In the genomic region with DNA sequence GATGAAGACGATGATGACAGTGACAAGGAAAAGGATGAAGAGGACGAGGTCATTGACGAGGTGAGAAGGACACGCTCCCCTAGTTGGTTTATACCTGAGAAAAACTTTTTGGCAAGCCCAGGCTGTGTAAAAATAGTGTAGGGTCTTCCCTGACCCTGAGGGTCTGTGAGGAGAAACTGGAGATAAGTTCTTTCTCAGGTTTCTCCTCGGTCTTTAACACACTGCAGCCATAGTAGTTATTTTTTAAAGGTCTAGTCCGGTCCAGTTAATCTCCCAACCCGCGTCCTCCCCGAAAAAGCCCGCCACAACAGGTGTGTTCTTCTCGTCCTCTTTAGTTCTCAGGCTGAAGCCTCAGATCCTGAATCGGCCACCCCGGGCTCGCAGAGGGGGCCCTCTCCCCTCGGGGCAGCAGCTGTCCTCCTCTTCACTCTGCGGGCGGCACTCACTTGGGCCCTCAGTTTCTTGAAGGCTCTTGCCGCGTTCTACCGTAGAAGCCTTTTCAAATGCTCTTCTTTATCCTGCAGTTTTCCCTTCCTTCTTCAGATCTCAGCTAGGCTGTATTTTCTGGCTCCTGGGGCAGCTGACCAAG, we compare ENCODE assay signal across 1 cellular context.
TF ChIP-seq lines count a peak whose summit lies in the region.

No MANE protein-coding gene starts in this region.

TF ChIP-seq in GM12878, 131 proteins besides CTCF, POLR2A, EP300 and RAD21:
- TF ChIP-seq, protein P1, sequence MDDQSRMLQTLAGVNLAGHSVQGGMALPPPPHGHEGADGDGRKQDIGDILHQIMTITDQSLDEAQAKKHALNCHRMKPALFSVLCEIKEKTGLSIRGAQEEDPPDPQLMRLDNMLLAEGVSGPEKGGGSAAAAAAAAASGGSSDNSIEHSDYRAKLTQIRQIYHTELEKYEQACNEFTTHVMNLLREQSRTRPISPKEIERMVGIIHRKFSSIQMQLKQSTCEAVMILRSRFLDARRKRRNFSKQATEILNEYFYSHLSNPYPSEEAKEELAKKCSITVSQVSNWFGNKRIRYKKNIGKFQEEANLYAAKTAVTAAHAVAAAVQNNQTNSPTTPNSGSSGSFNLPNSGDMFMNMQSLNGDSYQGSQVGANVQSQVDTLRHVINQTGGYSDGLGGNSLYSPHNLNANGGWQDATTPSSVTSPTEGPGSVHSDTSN (IDR thresholded peaks at IDR 0.05; ENCODE audit: insufficient replicate concordance, low read depth, low read length), result no peak
- TF ChIP-seq TBL1XR1 (IDR thresholded peaks at IDR 0.05; ENCODE audit: low read depth, low read length) (no peak), SREBF2 (IDR thresholded peaks at IDR 0.05; ENCODE audit: low read length) (no peak), TAF1 (IDR thresholded peaks at IDR 0.05; ENCODE audit: borderline replicate concordance, low read depth, low read length) (no peak), EED (IDR thresholded peaks at IDR 0.05; ENCODE audit: low read depth) (no peak), ZNF622 (IDR thresholded peaks at IDR 0.05) (no peak), BCL11A (IDR thresholded peaks at IDR 0.05; ENCODE audit: low read depth, low read length) (no peak), POLR2AphosphoS5 (IDR thresholded peaks at IDR 0.05; ENCODE audit: low read length) (no peak), RBBP5 (conservative IDR thresholded peaks at IDR 0.05) (0 out of 2 replicates have a peak, but pooled peaks have one; percentile 72), RB1 (IDR thresholded peaks at IDR 0.05; ENCODE audit: borderline replicate concordance) (0 out of 2 replicates have a peak, but pooled peaks have one; percentile 33), GABPA (IDR thresholded peaks at IDR 0.05; ENCODE audit: low read depth) (no peak), TCF3 (IDR thresholded peaks at IDR 0.05; ENCODE audit: borderline replicate concordance, insufficient read depth, low read depth, low read length) (no peak), ESRRA (IDR thresholded peaks at IDR 0.05; ENCODE audit: low read length) (no peak), BACH1 (IDR thresholded peaks at IDR 0.05; ENCODE audit: borderline replicate concordance) (no peak), YBX1 (IDR thresholded peaks at IDR 0.05) (no peak), ETV6 (conservative IDR thresholded peaks at IDR 0.05 in 1 of 2, IDR thresholded peaks at IDR 0.05 in 1 of 2; ENCODE audit: borderline replicate concordance in 1 of 2, low read depth in 1 of 2) (no peak), RCOR1 (conservative IDR thresholded peaks at IDR 0.05; ENCODE audit: low read depth, low read length) (no peak), NFYA (IDR thresholded peaks at IDR 0.05; ENCODE audit: borderline replicate concordance, low read depth, low read length) (no peak), NR2C2 (IDR thresholded peaks at IDR 0.05; ENCODE audit: borderline replicate concordance, control insufficient read depth, insufficient read length, low read depth) (no peak), TARDBP (IDR thresholded peaks at IDR 0.05; ENCODE audit: borderline replicate concordance) (0 out of 2 replicates have a peak, but pooled peaks have one; percentile 2), MYB (IDR thresholded peaks at IDR 0.05; ENCODE audit: borderline replicate concordance, low read depth, low read length) (no peak), MEF2A (IDR thresholded peaks at IDR 0.05; ENCODE audit: insufficient read depth, low read depth, low read length) (no peak)
- TF ChIP-seq, protein P2, sequence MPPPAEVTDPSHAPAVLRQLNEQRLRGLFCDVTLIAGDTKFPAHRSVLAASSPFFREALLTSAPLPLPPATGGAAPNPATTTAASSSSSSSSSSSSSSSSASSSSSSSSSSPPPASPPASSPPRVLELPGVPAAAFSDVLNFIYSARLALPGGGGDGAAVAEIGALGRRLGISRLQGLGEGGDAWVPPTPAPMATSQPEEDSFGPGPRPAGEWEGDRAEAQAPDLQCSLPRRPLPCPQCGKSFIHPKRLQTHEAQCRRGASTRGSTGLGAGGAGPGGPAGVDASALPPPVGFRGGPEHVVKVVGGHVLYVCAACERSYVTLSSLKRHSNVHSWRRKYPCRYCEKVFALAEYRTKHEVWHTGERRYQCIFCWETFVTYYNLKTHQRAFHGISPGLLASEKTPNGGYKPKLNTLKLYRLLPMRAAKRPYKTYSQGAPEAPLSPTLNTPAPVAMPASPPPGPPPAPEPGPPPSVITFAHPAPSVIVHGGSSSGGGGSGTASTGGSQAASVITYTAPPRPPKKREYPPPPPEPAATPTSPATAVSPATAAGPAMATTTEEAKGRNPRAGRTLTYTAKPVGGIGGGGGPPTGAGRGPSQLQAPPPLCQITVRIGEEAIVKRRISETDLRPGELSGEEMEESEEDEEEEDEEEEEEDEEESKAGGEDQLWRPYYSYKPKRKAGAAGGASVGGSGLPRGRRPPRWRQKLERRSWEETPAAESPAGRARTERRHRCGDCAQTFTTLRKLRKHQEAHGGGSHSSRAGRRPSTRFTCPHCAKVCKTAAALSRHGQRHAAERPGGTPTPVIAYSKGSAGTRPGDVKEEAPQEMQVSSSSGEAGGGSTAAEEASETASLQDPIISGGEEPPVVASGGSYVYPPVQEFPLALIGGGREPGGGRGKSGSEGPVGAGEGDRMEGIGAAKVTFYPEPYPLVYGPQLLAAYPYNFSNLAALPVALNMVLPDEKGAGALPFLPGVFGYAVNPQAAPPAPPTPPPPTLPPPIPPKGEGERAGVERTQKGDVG (CRISPR knock-in tag; IDR thresholded peaks at IDR 0.05), result no peak
- TF ChIP-seq, protein P3, sequence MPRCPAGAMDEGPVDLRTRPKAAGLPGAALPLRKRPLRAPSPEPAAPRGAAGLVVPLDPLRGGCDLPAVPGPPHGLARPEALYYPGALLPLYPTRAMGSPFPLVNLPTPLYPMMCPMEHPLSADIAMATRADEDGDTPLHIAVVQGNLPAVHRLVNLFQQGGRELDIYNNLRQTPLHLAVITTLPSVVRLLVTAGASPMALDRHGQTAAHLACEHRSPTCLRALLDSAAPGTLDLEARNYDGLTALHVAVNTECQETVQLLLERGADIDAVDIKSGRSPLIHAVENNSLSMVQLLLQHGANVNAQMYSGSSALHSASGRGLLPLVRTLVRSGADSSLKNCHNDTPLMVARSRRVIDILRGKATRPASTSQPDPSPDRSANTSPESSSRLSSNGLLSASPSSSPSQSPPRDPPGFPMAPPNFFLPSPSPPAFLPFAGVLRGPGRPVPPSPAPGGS (IDR thresholded peaks at IDR 0.05; ENCODE audit: borderline replicate concordance, insufficient read depth, low read depth, low read length, poor library complexity, severe bottlenecking), result no peak
- TF ChIP-seq, protein P4, sequence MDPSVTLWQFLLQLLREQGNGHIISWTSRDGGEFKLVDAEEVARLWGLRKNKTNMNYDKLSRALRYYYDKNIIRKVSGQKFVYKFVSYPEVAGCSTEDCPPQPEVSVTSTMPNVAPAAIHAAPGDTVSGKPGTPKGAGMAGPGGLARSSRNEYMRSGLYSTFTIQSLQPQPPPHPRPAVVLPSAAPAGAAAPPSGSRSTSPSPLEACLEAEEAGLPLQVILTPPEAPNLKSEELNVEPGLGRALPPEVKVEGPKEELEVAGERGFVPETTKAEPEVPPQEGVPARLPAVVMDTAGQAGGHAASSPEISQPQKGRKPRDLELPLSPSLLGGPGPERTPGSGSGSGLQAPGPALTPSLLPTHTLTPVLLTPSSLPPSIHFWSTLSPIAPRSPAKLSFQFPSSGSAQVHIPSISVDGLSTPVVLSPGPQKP (IDR thresholded peaks at IDR 0.05; ENCODE audit: low read depth, low read length), result no peak
- TF ChIP-seq, protein P5, sequence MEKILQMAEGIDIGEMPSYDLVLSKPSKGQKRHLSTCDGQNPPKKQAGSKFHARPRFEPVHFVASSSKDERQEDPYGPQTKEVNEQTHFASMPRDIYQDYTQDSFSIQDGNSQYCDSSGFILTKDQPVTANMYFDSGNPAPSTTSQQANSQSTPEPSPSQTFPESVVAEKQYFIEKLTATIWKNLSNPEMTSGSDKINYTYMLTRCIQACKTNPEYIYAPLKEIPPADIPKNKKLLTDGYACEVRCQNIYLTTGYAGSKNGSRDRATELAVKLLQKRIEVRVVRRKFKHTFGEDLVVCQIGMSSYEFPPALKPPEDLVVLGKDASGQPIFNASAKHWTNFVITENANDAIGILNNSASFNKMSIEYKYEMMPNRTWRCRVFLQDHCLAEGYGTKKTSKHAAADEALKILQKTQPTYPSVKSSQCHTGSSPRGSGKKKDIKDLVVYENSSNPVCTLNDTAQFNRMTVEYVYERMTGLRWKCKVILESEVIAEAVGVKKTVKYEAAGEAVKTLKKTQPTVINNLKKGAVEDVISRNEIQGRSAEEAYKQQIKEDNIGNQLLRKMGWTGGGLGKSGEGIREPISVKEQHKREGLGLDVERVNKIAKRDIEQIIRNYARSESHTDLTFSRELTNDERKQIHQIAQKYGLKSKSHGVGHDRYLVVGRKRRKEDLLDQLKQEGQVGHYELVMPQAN (conservative IDR thresholded peaks at IDR 0.05), result peak; percentile 47
- TF ChIP-seq, protein P6, sequence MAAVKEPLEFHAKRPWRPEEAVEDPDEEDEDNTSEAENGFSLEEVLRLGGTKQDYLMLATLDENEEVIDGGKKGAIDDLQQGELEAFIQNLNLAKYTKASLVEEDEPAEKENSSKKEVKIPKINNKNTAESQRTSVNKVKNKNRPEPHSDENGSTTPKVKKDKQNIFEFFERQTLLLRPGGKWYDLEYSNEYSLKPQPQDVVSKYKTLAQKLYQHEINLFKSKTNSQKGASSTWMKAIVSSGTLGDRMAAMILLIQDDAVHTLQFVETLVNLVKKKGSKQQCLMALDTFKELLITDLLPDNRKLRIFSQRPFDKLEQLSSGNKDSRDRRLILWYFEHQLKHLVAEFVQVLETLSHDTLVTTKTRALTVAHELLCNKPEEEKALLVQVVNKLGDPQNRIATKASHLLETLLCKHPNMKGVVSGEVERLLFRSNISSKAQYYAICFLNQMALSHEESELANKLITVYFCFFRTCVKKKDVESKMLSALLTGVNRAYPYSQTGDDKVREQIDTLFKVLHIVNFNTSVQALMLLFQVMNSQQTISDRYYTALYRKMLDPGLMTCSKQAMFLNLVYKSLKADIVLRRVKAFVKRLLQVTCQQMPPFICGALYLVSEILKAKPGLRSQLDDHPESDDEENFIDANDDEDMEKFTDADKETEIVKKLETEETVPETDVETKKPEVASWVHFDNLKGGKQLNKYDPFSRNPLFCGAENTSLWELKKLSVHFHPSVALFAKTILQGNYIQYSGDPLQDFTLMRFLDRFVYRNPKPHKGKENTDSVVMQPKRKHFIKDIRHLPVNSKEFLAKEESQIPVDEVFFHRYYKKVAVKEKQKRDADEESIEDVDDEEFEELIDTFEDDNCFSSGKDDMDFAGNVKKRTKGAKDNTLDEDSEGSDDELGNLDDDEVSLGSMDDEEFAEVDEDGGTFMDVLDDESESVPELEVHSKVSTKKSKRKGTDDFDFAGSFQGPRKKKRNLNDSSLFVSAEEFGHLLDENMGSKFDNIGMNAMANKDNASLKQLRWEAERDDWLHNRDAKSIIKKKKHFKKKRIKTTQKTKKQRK (IDR thresholded peaks at IDR 0.05; ENCODE audit: low read depth, low read length), result no peak
- TF ChIP-seq, protein P7, sequence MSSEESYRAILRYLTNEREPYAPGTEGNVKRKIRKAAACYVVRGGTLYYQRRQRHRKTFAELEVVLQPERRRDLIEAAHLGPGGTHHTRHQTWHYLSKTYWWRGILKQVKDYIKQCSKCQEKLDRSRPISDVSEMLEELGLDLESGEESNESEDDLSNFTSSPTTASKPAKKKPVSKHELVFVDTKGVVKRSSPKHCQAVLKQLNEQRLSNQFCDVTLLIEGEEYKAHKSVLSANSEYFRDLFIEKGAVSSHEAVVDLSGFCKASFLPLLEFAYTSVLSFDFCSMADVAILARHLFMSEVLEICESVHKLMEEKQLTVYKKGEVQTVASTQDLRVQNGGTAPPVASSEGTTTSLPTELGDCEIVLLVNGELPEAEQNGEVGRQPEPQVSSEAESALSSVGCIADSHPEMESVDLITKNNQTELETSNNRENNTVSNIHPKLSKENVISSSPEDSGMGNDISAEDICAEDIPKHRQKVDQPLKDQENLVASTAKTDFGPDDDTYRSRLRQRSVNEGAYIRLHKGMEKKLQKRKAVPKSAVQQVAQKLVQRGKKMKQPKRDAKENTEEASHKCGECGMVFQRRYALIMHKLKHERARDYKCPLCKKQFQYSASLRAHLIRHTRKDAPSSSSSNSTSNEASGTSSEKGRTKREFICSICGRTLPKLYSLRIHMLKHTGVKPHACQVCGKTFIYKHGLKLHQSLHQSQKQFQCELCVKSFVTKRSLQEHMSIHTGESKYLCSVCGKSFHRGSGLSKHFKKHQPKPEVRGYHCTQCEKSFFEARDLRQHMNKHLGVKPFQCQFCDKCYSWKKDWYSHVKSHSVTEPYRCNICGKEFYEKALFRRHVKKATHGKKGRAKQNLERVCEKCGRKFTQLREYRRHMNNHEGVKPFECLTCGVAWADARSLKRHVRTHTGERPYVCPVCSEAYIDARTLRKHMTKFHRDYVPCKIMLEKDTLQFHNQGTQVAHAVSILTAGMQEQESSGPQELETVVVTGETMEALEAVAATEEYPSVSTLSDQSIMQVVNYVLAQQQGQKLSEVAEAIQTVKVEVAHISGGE (CRISPR knock-in tag; IDR thresholded peaks at IDR 0.05), result no peak
- TF ChIP-seq, protein P8, sequence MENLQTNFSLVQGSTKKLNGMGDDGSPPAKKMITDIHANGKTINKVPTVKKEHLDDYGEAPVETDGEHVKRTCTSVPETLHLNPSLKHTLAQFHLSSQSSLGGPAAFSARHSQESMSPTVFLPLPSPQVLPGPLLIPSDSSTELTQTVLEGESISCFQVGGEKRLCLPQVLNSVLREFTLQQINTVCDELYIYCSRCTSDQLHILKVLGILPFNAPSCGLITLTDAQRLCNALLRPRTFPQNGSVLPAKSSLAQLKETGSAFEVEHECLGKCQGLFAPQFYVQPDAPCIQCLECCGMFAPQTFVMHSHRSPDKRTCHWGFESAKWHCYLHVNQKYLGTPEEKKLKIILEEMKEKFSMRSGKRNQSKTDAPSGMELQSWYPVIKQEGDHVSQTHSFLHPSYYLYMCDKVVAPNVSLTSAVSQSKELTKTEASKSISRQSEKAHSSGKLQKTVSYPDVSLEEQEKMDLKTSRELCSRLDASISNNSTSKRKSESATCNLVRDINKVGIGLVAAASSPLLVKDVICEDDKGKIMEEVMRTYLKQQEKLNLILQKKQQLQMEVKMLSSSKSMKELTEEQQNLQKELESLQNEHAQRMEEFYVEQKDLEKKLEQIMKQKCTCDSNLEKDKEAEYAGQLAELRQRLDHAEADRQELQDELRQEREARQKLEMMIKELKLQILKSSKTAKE (IDR thresholded peaks at IDR 0.05; ENCODE audit: low read depth, poor library complexity, severe bottlenecking), result no peak
- TF ChIP-seq, protein P9, sequence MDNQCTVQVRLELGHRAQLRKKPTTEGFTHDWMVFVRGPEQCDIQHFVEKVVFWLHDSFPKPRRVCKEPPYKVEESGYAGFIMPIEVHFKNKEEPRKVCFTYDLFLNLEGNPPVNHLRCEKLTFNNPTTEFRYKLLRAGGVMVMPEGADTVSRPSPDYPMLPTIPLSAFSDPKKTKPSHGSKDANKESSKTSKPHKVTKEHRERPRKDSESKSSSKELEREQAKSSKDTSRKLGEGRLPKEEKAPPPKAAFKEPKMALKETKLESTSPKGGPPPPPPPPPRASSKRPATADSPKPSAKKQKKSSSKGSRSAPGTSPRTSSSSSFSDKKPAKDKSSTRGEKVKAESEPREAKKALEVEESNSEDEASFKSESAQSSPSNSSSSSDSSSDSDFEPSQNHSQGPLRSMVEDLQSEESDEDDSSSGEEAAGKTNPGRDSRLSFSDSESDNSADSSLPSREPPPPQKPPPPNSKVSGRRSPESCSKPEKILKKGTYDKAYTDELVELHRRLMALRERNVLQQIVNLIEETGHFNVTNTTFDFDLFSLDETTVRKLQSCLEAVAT (IDR thresholded peaks at IDR 0.05), result 0 out of 2 replicates have a peak, but pooled peaks have one; percentile 57
TF ChIP-seq in GM12878: peak in this region for 5.
